ENCODE assay signal across 7 cellular contexts in genomic region chr12:106705971-106706370, GRCh38.
"Had no signal": no experiment of that assay in that cellular context is flagged by ENCODE, and none has a peak within 500 bp of the region (broad histone marks: within the 10 kb centered on the region; RNA-seq: fewer than 3 reads in every experiment).

No MANE protein-coding gene starts in this region.

- H3K4me3 Mint-ChIP-seq: IgD-negative memory B cell had no signal

- DNase-seq: IMR-90, KBM-7, KG1 had no signal

- ATAC-seq: HepG2, K562 had no signal

- H3K36me3 Mint-ChIP-seq: IgD-negative memory B cell had no signal

- H3K27ac Mint-ChIP-seq: IgD-negative memory B cell had no signal

- H3K4me1 Mint-ChIP-seq: IgD-negative memory B cell had no signal

- H3K27ac ChIP-seq: HL-60 had no signal

- H3K4me3 ChIP-seq: K562 had no signal
